In genomic region chr17:78751447-78752067, GRCh38 we compare ENCODE assay signal across 1 cellular context.
TF ChIP-seq lines count a peak whose summit lies in the region.

No MANE protein-coding gene starts in this region.

TF ChIP-seq in HepG2, 621 proteins besides CTCF, POLR2A, EP300 and RAD21 (continued from another document):
- 0 out of 2 replicates have a peak, but pooled peaks have one; percentile 11 for TF ChIP-seq CREB1 (IDR thresholded peaks at IDR 0.05)
- TF ChIP-seq CREB1 (CRISPR knock-in tag; IDR thresholded peaks at IDR 0.05): peak; percentile 54; the same call in 1 of the 2 replicates
- TF ChIP-seq KLF9 (CRISPR knock-in tag; IDR thresholded peaks at IDR 0.05; ENCODE audit: low read depth): no peak
- peak; percentile 57 for TF ChIP-seq MED1 (CRISPR knock-in tag; IDR thresholded peaks at IDR 0.05)
- TF ChIP-seq CREBL2 (CRISPR knock-in tag; IDR thresholded peaks at IDR 0.05; ENCODE audit: borderline replicate concordance): no peak
- no peak for TF ChIP-seq ZNF430 (CRISPR knock-in tag; IDR thresholded peaks at IDR 0.05)
- no peak for TF ChIP-seq PLSCR1 (CRISPR knock-in tag; IDR thresholded peaks at IDR 0.05; ENCODE audit: borderline replicate concordance)
- no peak for TF ChIP-seq ZNF136 (CRISPR knock-in tag; IDR thresholded peaks at IDR 0.05; ENCODE audit: low read depth)
- TF ChIP-seq ARNTL (CRISPR knock-in tag; IDR thresholded peaks at IDR 0.05): no peak; the same call in 1 of the 2 replicates
- TF ChIP-seq CERS6 (CRISPR knock-in tag; IDR thresholded peaks at IDR 0.05): no peak
- peak; percentile 76 for TF ChIP-seq PHF21A (CRISPR knock-in tag; IDR thresholded peaks at IDR 0.05)
- TF ChIP-seq IRF2 (CRISPR knock-in tag; IDR thresholded peaks at IDR 0.05): peak; percentile 32; the same call in 1 of the 2 replicates
- TF ChIP-seq ZNF33A (CRISPR knock-in tag; IDR thresholded peaks at IDR 0.05; ENCODE audit: borderline replicate concordance): peak; percentile 93; the same call in 1 of the 2 replicates
- no peak for TF ChIP-seq REPIN1 (CRISPR knock-in tag; IDR thresholded peaks at IDR 0.05; ENCODE audit: borderline replicate concordance, low read depth)
- TF ChIP-seq ZNF567 (CRISPR knock-in tag; IDR thresholded peaks at IDR 0.05; ENCODE audit: borderline replicate concordance): peak; percentile 61; the same call in 1 of the 2 replicates
- no peak for TF ChIP-seq ZNF543 (CRISPR knock-in tag; IDR thresholded peaks at IDR 0.05)
- no peak for TF ChIP-seq CBX2 (IDR thresholded peaks at IDR 0.05; ENCODE audit: low read depth, low read length)
- TF ChIP-seq CBX2 (CRISPR knock-in tag; IDR thresholded peaks at IDR 0.05; ENCODE audit: low read depth): no peak
- no peak for TF ChIP-seq GRHL1 (CRISPR knock-in tag; conservative IDR thresholded peaks at IDR 0.05)
- TF ChIP-seq NCOR1 (IDR thresholded peaks at IDR 0.05; ENCODE audit: borderline replicate concordance, low read length): peak; percentile 73; the same call in 1 of the 2 replicates
- TF ChIP-seq ZSCAN29 (CRISPR knock-in tag; conservative IDR thresholded peaks at IDR 0.05): peak; percentile 95
- TF ChIP-seq THRA (CRISPR knock-in tag; IDR thresholded peaks at IDR 0.05; ENCODE audit: borderline replicate concordance): peak; percentile 95
- 0 out of 3 replicates have a peak, but pooled peaks have one; percentile 10 for TF ChIP-seq MXI1 (IDR thresholded peaks at IDR 0.05; ENCODE audit: borderline replicate concordance, low read depth, low read length)
- TF ChIP-seq ADNP (CRISPR knock-in tag; IDR thresholded peaks at IDR 0.05): peak; percentile 61
- TF ChIP-seq ZNF615 (CRISPR knock-in tag; IDR thresholded peaks at IDR 0.05; ENCODE audit: borderline replicate concordance): no peak
- peak; percentile 82; the same call in 1 of the 2 replicates for TF ChIP-seq ZMYM2 (CRISPR knock-in tag; IDR thresholded peaks at IDR 0.05)
- 0 out of 2 replicates have a peak, but pooled peaks have one; percentile 37 for TF ChIP-seq ZNF232 (CRISPR knock-in tag; IDR thresholded peaks at IDR 0.05; ENCODE audit: borderline replicate concordance)
